ENCODE assay signal across 26 cellular contexts in genomic region chr6:41836022-41836659, GRCh38. TPM values are rescaled to one million over a fixed set of nuclear protein-coding genes. Genes with fewer than 3 reads are reported as not detected.
DNase-seq lines count a peak whose midpoint lies in the region; ATAC-seq and TF ChIP-seq lines count a peak whose summit lies in the region.
"Had no signal": no experiment of that assay in that cellular context is flagged by ENCODE, and none has a peak within 500 bp of the region (broad histone marks: within the 10 kb centered on the region; RNA-seq: fewer than 3 reads in every experiment).

No MANE protein-coding gene starts in this region.

- no peak overlapping the region for H4K91ac ChIP-seq in IMR-90 (ENCODE audit: insufficient read depth, low read depth, low read length)

- TF ChIP-seq POLR2A in IMR-90 (IDR thresholded peaks at IDR 0.05; ENCODE audit: low read depth, low read length): no peak

- no peak overlapping the region for H2AFZ ChIP-seq in IMR-90 (replicated peaks; ENCODE audit: low read length, poor library complexity)

- H2AK9ac ChIP-seq in IMR-90 (replicated peaks; ENCODE audit: low read depth, low read length, poor library complexity): no peak overlapping the region

- no peak overlapping the region for H3K23ac ChIP-seq in IMR-90 (ENCODE audit: low read depth, low read length)

- H3K27me3 ChIP-seq in IMR-90 (ENCODE audit: control insufficient read depth, insufficient read depth, low read length): no peaks in the 10 kb centered on the region
- H3K27me3 ChIP-seq: SJCRH30 had no signal

- intact Hi-C loops in IMR-90 (cut with micrococcal nuclease): no loop called here
- intact Hi-C loops in activated CD4-positive, alpha-beta T cell treated with anti-CD3 and anti-CD28 coated beads for 36 hours (cut with DNase I, micrococcal nuclease): no loop called here

- no peak overlapping the region for H2BK20ac ChIP-seq in IMR-90 (ENCODE audit: low read depth, low read length)

- no peak for TF ChIP-seq RAD21 in IMR-90 (IDR thresholded peaks at IDR 0.05; ENCODE audit: low read length)

- H3K36me3 Mint-ChIP-seq in T-helper 17 cell (ENCODE audit: low read depth): peaks cover 4% of the 10 kb centered on the region
- no peaks in the 10 kb centered on the region for H3K36me3 Mint-ChIP-seq in activated CD4-positive, alpha-beta T cell treated with anti-CD3 and anti-CD28 coated beads for 36 hours (ENCODE audit: low read depth)

- H3K9ac ChIP-seq in IMR-90 (ENCODE audit: low read depth, low read length): no peak overlapping the region

- no peak overlapping the region for H4K8ac ChIP-seq in IMR-90 (ENCODE audit: low read depth in 2 of 2, low read length in 2 of 2)

- CTCF ChIA-PET in IMR-90 (lab: Yijun Ruan, JAX): no interaction called here
- CTCF ChIA-PET in activated CD4-positive, alpha-beta T cell treated with anti-CD3 and anti-CD28 coated beads for 36 hours (lab: Charles Lee): interaction anchor here (0.6 to 1.0 kb wide), 2 partner anchors 11 to 170 kb away, joined by 3 read pairs; no protein-coding TSS in a partner anchor

- H3K4me3 ChIP-seq in IMR-90 (ENCODE audit: insufficient read depth, low read depth, low read length): no peak overlapping the region
- H3K4me3 ChIP-seq: A549, left ventricle myocardium inferior, SJCRH30 had no signal

- no CpG with 5 or more reads among the region's 5 CpGs for WGBS in IMR-90 (ENCODE audit: extremely low coverage in 2 of 2, insufficient read length in 1 of 2), 2 experiments

- no peaks in the 10 kb centered on the region for H3K27me3 Mint-ChIP-seq in T-helper 17 cell
- no peaks in the 10 kb centered on the region for H3K27me3 Mint-ChIP-seq in activated CD4-positive, alpha-beta T cell treated with anti-CD3 and anti-CD28 coated beads for 36 hours

- H2BK15ac ChIP-seq in IMR-90 (ENCODE audit: low read depth, low read length): no peak overlapping the region

- H3K14ac ChIP-seq in IMR-90 (replicated peaks; ENCODE audit: low read depth, low read length): no peak overlapping the region

- BruUV-seq in IMR-90 (replicated peaks; lab: Mats Ljungman, UMichigan): no TSS peak

- H4K5ac ChIP-seq in IMR-90 (ENCODE audit: low read depth, low read length): no peak overlapping the region

- H3K4ac ChIP-seq in IMR-90 (ENCODE audit: low read depth, low read length): no peak overlapping the region

- no peak overlapping the region for H2BK5ac ChIP-seq in IMR-90 (ENCODE audit: low read depth, low read length, poor library complexity, severe bottlenecking)

- no peaks in the 10 kb centered on the region; the same call in 1 of the 2 replicates for H3K4me1 ChIP-seq in IMR-90 (ENCODE audit: control insufficient read depth, insufficient read depth, low read length)
- H3K4me1 ChIP-seq: A549 had no signal

- H3K9me1 ChIP-seq in IMR-90 (ENCODE audit: insufficient read depth, low read length): no peaks in the 10 kb centered on the region; the same call in 1 of the 2 replicates

- no peak overlapping the region for H3K18ac ChIP-seq in IMR-90 (ENCODE audit: low read depth, low read length)

- no peaks in the 10 kb centered on the region for H3K9me3 Mint-ChIP-seq in activated CD4-positive, alpha-beta T cell treated with anti-CD3 and anti-CD28 coated beads for 36 hours (ENCODE audit: low read depth)
- H3K9me3 Mint-ChIP-seq: activated naive CD4-positive, alpha-beta T cell treated with anti-CD3 and anti-CD28 coated beads for 36 hours had no signal

- DNase-seq in AG09319 (ENCODE audit: extremely low read depth, low read depth): peak; percentile 1
- peak; percentile 41 for DNase-seq in IMR-90
- DNase-seq in T-helper 17 cell: no peak
- DNase-seq in fibroblast of peridontal ligament (ENCODE audit: extremely low read depth): peak; percentile 56
- DNase-seq in RPMI8226: no peak
- DNase-seq in activated CD4-positive, alpha-beta T cell treated with anti-CD3 and anti-CD28 coated beads for 36 hours: no peak
- no peak for DNase-seq in pons (ENCODE audit: low spot score)
- DNase-seq: activated CD4-positive, alpha-beta T cell treated with anti-CD3 and anti-CD28 coated beads, Interleukin-2, amount 50 U/mL, for 48 hours; activated naive CD4-positive, alpha-beta T cell treated with anti-CD3 and anti-CD28 coated beads for 36 hours; cortex of kidney; GF-D8; KG1; left ventricle myocardium inferior; NCI-H1417; NCI-H2171 treated with DMSO at 0.1 percent for 48 hours; NCI-H774; occipital lobe; PC-3; right cardiac atrium; stimulated activated CD4-positive, alpha-beta T cell treated with anti-CD3 and anti-CD28 coated beads, Interleukin-15, amount 100 ng/mL, for 24 hours; WERI-Rb-1 had no signal

- peaks cover 9% of the 10 kb centered on the region for H3K4me1 Mint-ChIP-seq in T-helper 17 cell
- no peaks in the 10 kb centered on the region for H3K4me1 Mint-ChIP-seq in activated CD4-positive, alpha-beta T cell treated with anti-CD3 and anti-CD28 coated beads for 36 hours

- H2BK120ac ChIP-seq in IMR-90 (ENCODE audit: low read depth, low read length): no peak overlapping the region

- H3K9me3 ChIP-seq in IMR-90 (ENCODE audit: control insufficient read depth, insufficient read depth, low read length) (no peaks in the 10 kb centered on the region), T-helper 17 cell (ENCODE audit: control insufficient read depth, low read length, poor library complexity, severe bottlenecking) (no peaks in the 10 kb centered on the region)
- H3K9me3 ChIP-seq: A549, left ventricle myocardium inferior, SJCRH30 had no signal

- dilution Hi-C loops in IMR-90 (cut with HindIII; ENCODE audit: low sequenced_read_pairs, unreplicated experiment): no loop called here

- H3K79me1 ChIP-seq in IMR-90 (ENCODE audit: low read depth in 1 of 2, low read length in 2 of 2): peaks cover 0 to 5% of the 10 kb centered on the region in 2 experiments; a peak in 3 of 4 replicates

- no peak overlapping the region for H3K27ac ChIP-seq in IMR-90 (ENCODE audit: insufficient read depth, low read length)
- H3K27ac ChIP-seq: A549, C4-2B, left ventricle myocardium inferior, SJCRH30, WERI-Rb-1 had no signal

- POLR2A ChIA-PET in IMR-90 (lab: Charles Lee; ENCODE audit: unreplicated experiment): no interaction called here
- POLR2A ChIA-PET in activated CD4-positive, alpha-beta T cell treated with anti-CD3 and anti-CD28 coated beads for 36 hours (lab: Charles Lee): interaction anchor here (0.8 kb wide), 1 partner anchor 713 kb away, joined by 3 read pairs; no protein-coding TSS in a partner anchor

- in situ Hi-C loops in IMR-90 (cut with MboI; ENCODE audit: low sequenced_read_pairs): no loop called here

- H3K4me2 ChIP-seq in IMR-90 (ENCODE audit: low read depth, low read length): no peak overlapping the region
- H3K4me2 ChIP-seq: A549 had no signal

- ATAC-seq in IMR-90 (ENCODE audit: low read depth): no peak; the same call in 1 of the 2 replicates
- ATAC-seq in T-helper 17 cell: no peak
- no peak for ATAC-seq in GM18858 (IDR thresholded peaks at IDR 0.05; ENCODE audit: unreplicated experiment)
- ATAC-seq in activated CD4-positive, alpha-beta T cell treated with anti-CD3 and anti-CD28 coated beads for 36 hours: no peak
- ATAC-seq: A549, PC-3, right cardiac atrium had no signal

- H2AK5ac ChIP-seq in IMR-90 (ENCODE audit: low read depth, low read length): no peak overlapping the region

- H3K56ac ChIP-seq in IMR-90 (ENCODE audit: extremely low read depth, insufficient read depth, low read length): no peak overlapping the region

- peak overlapping the region; percentile 76 for H3K27ac Mint-ChIP-seq in T-helper 17 cell
- no peak overlapping the region for H3K27ac Mint-ChIP-seq in activated CD4-positive, alpha-beta T cell treated with anti-CD3 and anti-CD28 coated beads for 36 hours
- H3K27ac Mint-ChIP-seq: activated naive CD4-positive, alpha-beta T cell treated with anti-CD3 and anti-CD28 coated beads for 36 hours had no signal

- TF ChIP-seq CTCF in AG09319 (IDR thresholded peaks at IDR 0.05; ENCODE audit: low read depth, low read length) (no peak), IMR-90 (conservative IDR thresholded peaks at IDR 0.05; ENCODE audit: low read depth, low read length) (no peak)

- no peak overlapping the region for H3K4me3 Mint-ChIP-seq in T-helper 17 cell
- no peak overlapping the region for H3K4me3 Mint-ChIP-seq in activated CD4-positive, alpha-beta T cell treated with anti-CD3 and anti-CD28 coated beads for 36 hours
- H3K4me3 Mint-ChIP-seq: activated naive CD4-positive, alpha-beta T cell treated with anti-CD3 and anti-CD28 coated beads for 36 hours had no signal

- H4K20me1 ChIP-seq in IMR-90 (ENCODE audit: insufficient read depth, low read length): no peaks in the 10 kb centered on the region

- no peaks in the 10 kb centered on the region for H3K36me3 ChIP-seq in IMR-90 (ENCODE audit: control insufficient read depth, insufficient read depth, low read length)
- H3K36me3 ChIP-seq: left ventricle myocardium inferior, SJCRH30 had no signal

TF ChIP-seq in IMR-90, 13 proteins besides CTCF, POLR2A, EP300 and RAD21 (continues in another document):
- TF ChIP-seq RFX5 (IDR thresholded peaks at IDR 0.05; ENCODE audit: low read depth, low read length) (no peak), MAZ (IDR thresholded peaks at IDR 0.05; ENCODE audit: borderline replicate concordance, low read depth, low read length) (no peak)

RNA-seq across cellular contexts. Expression of gene TOMM6, which starts 48.6 kb away (rescaled TPM):
- total RNA-seq in IMR-90 (2012; rRNA removed): 120 and 128 TPM in 2 replicates
- 204 and 227 TPM in 2 replicates for polyA plus RNA-seq in IMR-90 (2012; rRNA removed)
- 153 and 242 TPM in 2 replicates for polyA plus RNA-seq in IMR-90 (2012; cell fraction: cytosol; rRNA removed)
- 16.5 and 124 TPM in 2 replicates for polyA plus RNA-seq in IMR-90 (2012; cell fraction: nucleus; rRNA removed; ENCODE audit: low replicate concordance)
- 100 to 1,000 TPM in 1 of 2 donors, 10 to 100 TPM in 1; 99.1 to 111 TPM for total RNA-seq in T-helper 17 cell
- total RNA-seq in activated CD4-positive, alpha-beta T cell treated with anti-CD3 and anti-CD28 coated beads for 36 hours: 100 to 1,000 TPM; 282 to 345 TPM

RNA-seq across cellular contexts. Expression of gene PRICKLE4, which starts 55.6 kb away (rescaled TPM):
- total RNA-seq in IMR-90 (2012; rRNA removed): not detected in 2 replicates
- polyA plus RNA-seq in IMR-90 (2012; rRNA removed): 0.72 and 0.99 TPM in 2 replicates
- polyA plus RNA-seq in IMR-90 (2012; cell fraction: cytosol; rRNA removed): 0.24 and 0.64 TPM in 2 replicates
- 8.3 and 34.1 TPM in 2 replicates for polyA plus RNA-seq in IMR-90 (2012; cell fraction: nucleus; rRNA removed; ENCODE audit: low replicate concordance)
- total RNA-seq in T-helper 17 cell: not detected
- total RNA-seq in activated CD4-positive, alpha-beta T cell treated with anti-CD3 and anti-CD28 coated beads for 36 hours: not detected
- total RNA-seq: T-helper 2 cell treated with Interferon-gamma antibody and Interleukin-4, amounts not matched to agents 100 ng/mL and 5 ng/mL, for 36 hours had no signal

RNA-seq across cellular contexts. Expression of gene FRS3, which starts 56.4 kb away (rescaled TPM):
- 0.28 and 0.54 TPM in 2 replicates for total RNA-seq in IMR-90 (2012; rRNA removed)
- polyA plus RNA-seq in IMR-90 (2012; rRNA removed): 3.8 and 4.3 TPM in 2 replicates
- 2.6 and 3.8 TPM in 2 replicates for polyA plus RNA-seq in IMR-90 (2012; cell fraction: cytosol; rRNA removed)
- 11.0 and 15.2 TPM in 2 replicates for polyA plus RNA-seq in IMR-90 (2012; cell fraction: nucleus; rRNA removed; ENCODE audit: low replicate concordance)
- 1 to 10 TPM; 5.2 to 6.9 TPM for total RNA-seq in T-helper 17 cell
- 1 to 10 TPM; 4.8 to 5.6 TPM for total RNA-seq in activated CD4-positive, alpha-beta T cell treated with anti-CD3 and anti-CD28 coated beads for 36 hours

RNA-seq across cellular contexts. Expression of gene USP49, which starts 59.0 kb away (rescaled TPM):
- total RNA-seq in IMR-90 (2012; rRNA removed) (1.4 TPM in 2 replicates), T-helper 17 cell (1 to 10 TPM; 1.7 to 2.1 TPM)
- 1.4 and 2.1 TPM in 2 replicates for polyA plus RNA-seq in IMR-90 (2012; rRNA removed)
- 0.55 and 0.92 TPM in 2 replicates for polyA plus RNA-seq in IMR-90 (2012; cell fraction: cytosol; rRNA removed)
- 9.5 and 9.8 TPM in 2 replicates for polyA plus RNA-seq in IMR-90 (2012; cell fraction: nucleus; rRNA removed; ENCODE audit: low replicate concordance)
- total RNA-seq in activated CD4-positive, alpha-beta T cell treated with anti-CD3 and anti-CD28 coated beads for 36 hours: 1 to 10 TPM; 5.6 to 7.3 TPM

Comparison
In these comparisons a context has a peak if more than half of its experiments do, and no peak if none do; other contexts are left out.
1. DNase-seq: peak in AG09319 (single experiment), IMR-90 (single experiment) and fibroblast of peridontal ligament (single experiment); none in T-helper 17 cell (0 of 3), RPMI8226 (single experiment), activated CD4-positive, alpha-beta T cell treated with anti-CD3 and anti-CD28 coated beads for 36 hours (single experiment) and pons (single experiment).